ENCODE assay signal across 1 cellular context in the genomic region with DNA sequence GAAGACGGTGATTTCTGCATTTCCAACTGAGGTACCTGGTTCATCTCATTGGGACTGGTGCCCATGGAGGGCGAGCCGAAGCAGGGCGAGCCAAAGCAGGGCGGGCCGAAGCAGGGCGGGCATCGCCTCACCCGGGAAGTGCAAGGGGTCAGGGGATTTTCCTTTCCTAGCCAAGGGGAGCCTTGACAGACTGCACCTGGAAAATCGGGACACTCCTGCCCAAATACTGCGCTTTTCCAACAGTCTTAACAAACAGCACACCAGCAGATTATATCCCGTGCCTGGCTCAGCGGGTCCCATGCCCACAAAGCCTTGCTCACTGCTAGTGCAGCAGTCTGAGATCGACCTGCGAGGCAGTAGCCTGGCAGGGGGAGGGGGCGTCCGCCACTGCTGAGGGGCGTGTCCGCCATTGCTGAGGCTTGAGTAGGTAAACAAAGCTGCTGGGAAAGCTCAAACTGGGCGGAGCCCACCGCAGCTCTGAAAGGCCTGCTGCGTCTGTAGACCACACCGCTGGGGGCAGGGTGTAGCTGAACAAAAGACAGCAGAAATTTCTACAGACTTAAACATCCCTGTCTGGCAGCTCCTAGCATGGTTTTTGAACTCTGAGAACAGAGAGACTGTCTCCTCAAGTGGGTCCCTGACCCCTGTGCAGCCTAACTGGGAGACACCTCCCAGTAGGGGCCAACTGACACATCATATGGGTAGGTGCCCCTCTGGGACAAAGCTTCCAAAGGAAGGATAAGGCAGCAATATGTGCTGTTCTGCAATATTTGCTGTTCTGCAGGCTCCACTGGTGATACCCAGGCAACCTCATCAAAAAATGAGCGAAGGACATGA.
TF ChIP-seq lines count a peak whose summit lies in the region.

No MANE protein-coding gene starts in this region.

TF ChIP-seq in HepG2, 621 proteins besides CTCF, POLR2A, EP300 and RAD21 (continued from another document and continues in another):
- TF ChIP-seq, protein P1, sequence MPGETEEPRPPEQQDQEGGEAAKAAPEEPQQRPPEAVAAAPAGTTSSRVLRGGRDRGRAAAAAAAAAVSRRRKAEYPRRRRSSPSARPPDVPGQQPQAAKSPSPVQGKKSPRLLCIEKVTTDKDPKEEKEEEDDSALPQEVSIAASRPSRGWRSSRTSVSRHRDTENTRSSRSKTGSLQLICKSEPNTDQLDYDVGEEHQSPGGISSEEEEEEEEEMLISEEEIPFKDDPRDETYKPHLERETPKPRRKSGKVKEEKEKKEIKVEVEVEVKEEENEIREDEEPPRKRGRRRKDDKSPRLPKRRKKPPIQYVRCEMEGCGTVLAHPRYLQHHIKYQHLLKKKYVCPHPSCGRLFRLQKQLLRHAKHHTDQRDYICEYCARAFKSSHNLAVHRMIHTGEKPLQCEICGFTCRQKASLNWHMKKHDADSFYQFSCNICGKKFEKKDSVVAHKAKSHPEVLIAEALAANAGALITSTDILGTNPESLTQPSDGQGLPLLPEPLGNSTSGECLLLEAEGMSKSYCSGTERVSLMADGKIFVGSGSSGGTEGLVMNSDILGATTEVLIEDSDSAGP (CRISPR knock-in tag; IDR thresholded peaks at IDR 0.05; ENCODE audit: borderline replicate concordance) = peak; percentile 86
- TF ChIP-seq SMARCC2 (IDR thresholded peaks at IDR 0.05) (no peak), GATAD1 (CRISPR knock-in tag; IDR thresholded peaks at IDR 0.05) (peak; percentile 58), ARID2 (CRISPR knock-in tag; IDR thresholded peaks at IDR 0.05; ENCODE audit: borderline replicate concordance) (no peak), CBX5 (CRISPR knock-in tag; IDR thresholded peaks at IDR 0.05; ENCODE audit: borderline replicate concordance) (peak; percentile 13), ZBTB3 (CRISPR knock-in tag; IDR thresholded peaks at IDR 0.05; ENCODE audit: borderline replicate concordance, low read depth) (no peak), ZNF615 (CRISPR knock-in tag; IDR thresholded peaks at IDR 0.05; ENCODE audit: borderline replicate concordance) (no peak), XBP1 (CRISPR knock-in tag; IDR thresholded peaks at IDR 0.05) (no peak), TARDBP (CRISPR knock-in tag; IDR thresholded peaks at IDR 0.05) (peak; percentile 81), NFIC (IDR thresholded peaks at IDR 0.05; ENCODE audit: low read length) (no peak), ZNF441 (CRISPR knock-in tag; IDR thresholded peaks at IDR 0.05; ENCODE audit: borderline replicate concordance) (0 out of 2 replicates have a peak, but pooled peaks have one; percentile 15), PTBP1 (IDR thresholded peaks at IDR 0.05; ENCODE audit: low read depth, low read length, poor library complexity, severe bottlenecking) (no peak), MXD4 (CRISPR knock-in tag; IDR thresholded peaks at IDR 0.05) (no peak), PHF5A (CRISPR knock-in tag; IDR thresholded peaks at IDR 0.05; ENCODE audit: low read depth, unreplicated experiment) (no peak), HOXA9 (CRISPR knock-in tag; IDR thresholded peaks at IDR 0.05; ENCODE audit: borderline replicate concordance) (no peak), GLI4 (CRISPR knock-in tag; IDR thresholded peaks at IDR 0.05; ENCODE audit: borderline replicate concordance) (no peak), ZFP36L2 (CRISPR knock-in tag; IDR thresholded peaks at IDR 0.05) (no peak), SAP130 (CRISPR knock-in tag; IDR thresholded peaks at IDR 0.05; ENCODE audit: low read depth) (peak; percentile 79), NKX3-1 (CRISPR knock-in tag; IDR thresholded peaks at IDR 0.05) (no peak), HDAC2 (CRISPR knock-in tag; IDR thresholded peaks at IDR 0.05) (peak; percentile 59; the same call in 1 of the 2 replicates)
- TF ChIP-seq, protein P2, sequence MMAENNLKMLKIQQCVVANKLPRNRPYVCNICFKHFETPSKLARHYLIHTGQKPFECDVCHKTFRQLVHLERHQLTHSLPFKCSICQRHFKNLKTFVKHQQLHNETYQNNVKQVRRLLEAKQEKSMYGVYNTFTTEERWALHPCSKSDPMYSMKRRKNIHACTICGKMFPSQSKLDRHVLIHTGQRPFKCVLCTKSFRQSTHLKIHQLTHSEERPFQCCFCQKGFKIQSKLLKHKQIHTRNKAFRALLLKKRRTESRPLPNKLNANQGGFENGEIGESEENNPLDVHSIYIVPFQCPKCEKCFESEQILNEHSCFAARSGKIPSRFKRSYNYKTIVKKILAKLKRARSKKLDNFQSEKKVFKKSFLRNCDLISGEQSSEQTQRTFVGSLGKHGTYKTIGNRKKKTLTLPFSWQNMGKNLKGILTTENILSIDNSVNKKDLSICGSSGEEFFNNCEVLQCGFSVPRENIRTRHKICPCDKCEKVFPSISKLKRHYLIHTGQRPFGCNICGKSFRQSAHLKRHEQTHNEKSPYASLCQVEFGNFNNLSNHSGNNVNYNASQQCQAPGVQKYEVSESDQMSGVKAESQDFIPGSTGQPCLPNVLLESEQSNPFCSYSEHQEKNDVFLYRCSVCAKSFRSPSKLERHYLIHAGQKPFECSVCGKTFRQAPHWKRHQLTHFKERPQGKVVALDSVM (CRISPR knock-in tag; IDR thresholded peaks at IDR 0.05) = 0 out of 2 replicates have a peak, but pooled peaks have one; percentile 34
- TF ChIP-seq, protein P3, sequence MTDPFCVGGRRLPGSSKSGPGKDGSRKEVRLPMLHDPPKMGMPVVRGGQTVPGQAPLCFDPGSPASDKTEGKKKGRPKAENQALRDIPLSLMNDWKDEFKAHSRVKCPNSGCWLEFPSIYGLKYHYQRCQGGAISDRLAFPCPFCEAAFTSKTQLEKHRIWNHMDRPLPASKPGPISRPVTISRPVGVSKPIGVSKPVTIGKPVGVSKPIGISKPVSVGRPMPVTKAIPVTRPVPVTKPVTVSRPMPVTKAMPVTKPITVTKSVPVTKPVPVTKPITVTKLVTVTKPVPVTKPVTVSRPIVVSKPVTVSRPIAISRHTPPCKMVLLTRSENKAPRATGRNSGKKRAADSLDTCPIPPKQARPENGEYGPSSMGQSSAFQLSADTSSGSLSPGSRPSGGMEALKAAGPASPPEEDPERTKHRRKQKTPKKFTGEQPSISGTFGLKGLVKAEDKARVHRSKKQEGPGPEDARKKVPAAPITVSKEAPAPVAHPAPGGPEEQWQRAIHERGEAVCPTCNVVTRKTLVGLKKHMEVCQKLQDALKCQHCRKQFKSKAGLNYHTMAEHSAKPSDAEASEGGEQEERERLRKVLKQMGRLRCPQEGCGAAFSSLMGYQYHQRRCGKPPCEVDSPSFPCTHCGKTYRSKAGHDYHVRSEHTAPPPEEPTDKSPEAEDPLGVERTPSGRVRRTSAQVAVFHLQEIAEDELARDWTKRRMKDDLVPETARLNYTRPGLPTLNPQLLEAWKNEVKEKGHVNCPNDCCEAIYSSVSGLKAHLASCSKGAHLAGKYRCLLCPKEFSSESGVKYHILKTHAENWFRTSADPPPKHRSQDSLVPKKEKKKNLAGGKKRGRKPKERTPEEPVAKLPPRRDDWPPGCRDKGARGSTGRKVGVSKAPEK (CRISPR knock-in tag; IDR thresholded peaks at IDR 0.05; ENCODE audit: borderline replicate concordance) = no peak
- TF ChIP-seq, protein P4, sequence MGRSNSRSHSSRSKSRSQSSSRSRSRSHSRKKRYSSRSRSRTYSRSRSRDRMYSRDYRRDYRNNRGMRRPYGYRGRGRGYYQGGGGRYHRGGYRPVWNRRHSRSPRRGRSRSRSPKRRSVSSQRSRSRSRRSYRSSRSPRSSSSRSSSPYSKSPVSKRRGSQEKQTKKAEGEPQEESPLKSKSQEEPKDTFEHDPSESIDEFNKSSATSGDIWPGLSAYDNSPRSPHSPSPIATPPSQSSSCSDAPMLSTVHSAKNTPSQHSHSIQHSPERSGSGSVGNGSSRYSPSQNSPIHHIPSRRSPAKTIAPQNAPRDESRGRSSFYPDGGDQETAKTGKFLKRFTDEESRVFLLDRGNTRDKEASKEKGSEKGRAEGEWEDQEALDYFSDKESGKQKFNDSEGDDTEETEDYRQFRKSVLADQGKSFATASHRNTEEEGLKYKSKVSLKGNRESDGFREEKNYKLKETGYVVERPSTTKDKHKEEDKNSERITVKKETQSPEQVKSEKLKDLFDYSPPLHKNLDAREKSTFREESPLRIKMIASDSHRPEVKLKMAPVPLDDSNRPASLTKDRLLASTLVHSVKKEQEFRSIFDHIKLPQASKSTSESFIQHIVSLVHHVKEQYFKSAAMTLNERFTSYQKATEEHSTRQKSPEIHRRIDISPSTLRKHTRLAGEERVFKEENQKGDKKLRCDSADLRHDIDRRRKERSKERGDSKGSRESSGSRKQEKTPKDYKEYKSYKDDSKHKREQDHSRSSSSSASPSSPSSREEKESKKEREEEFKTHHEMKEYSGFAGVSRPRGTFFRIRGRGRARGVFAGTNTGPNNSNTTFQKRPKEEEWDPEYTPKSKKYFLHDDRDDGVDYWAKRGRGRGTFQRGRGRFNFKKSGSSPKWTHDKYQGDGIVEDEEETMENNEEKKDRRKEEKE (IDR thresholded peaks at IDR 0.05) = no peak
- TF ChIP-seq, protein P5, sequence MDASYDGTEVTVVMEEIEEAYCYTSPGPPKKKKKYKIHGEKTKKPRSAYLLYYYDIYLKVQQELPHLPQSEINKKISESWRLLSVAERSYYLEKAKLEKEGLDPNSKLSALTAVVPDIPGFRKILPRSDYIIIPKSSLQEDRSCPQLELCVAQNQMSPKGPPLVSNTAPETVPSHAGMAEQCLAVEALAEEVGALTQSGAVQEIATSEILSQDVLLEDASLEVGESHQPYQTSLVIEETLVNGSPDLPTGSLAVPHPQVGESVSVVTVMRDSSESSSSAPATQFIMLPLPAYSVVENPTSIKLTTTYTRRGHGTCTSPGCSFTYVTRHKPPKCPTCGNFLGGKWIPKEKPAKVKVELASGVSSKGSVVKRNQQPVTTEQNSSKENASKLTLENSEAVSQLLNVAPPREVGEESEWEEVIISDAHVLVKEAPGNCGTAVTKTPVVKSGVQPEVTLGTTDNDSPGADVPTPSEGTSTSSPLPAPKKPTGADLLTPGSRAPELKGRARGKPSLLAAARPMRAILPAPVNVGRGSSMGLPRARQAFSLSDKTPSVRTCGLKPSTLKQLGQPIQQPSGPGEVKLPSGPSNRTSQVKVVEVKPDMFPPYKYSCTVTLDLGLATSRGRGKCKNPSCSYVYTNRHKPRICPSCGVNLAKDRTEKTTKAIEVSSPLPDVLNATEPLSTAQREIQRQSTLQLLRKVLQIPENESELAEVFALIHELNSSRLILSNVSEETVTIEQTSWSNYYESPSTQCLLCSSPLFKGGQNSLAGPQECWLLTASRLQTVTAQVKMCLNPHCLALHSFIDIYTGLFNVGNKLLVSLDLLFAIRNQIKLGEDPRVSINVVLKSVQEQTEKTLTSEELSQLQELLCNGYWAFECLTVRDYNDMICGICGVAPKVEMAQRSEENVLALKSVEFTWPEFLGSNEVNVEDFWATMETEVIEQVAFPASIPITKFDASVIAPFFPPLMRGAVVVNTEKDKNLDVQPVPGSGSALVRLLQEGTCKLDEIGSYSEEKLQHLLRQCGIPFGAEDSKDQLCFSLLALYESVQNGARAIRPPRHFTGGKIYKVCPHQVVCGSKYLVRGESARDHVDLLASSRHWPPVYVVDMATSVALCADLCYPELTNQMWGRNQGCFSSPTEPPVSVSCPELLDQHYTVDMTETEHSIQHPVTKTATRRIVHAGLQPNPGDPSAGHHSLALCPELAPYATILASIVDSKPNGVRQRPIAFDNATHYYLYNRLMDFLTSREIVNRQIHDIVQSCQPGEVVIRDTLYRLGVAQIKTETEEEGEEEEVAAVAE (CRISPR knock-in tag; IDR thresholded peaks at IDR 0.05; ENCODE audit: borderline replicate concordance) = no peak
- TF ChIP-seq, protein P6, sequence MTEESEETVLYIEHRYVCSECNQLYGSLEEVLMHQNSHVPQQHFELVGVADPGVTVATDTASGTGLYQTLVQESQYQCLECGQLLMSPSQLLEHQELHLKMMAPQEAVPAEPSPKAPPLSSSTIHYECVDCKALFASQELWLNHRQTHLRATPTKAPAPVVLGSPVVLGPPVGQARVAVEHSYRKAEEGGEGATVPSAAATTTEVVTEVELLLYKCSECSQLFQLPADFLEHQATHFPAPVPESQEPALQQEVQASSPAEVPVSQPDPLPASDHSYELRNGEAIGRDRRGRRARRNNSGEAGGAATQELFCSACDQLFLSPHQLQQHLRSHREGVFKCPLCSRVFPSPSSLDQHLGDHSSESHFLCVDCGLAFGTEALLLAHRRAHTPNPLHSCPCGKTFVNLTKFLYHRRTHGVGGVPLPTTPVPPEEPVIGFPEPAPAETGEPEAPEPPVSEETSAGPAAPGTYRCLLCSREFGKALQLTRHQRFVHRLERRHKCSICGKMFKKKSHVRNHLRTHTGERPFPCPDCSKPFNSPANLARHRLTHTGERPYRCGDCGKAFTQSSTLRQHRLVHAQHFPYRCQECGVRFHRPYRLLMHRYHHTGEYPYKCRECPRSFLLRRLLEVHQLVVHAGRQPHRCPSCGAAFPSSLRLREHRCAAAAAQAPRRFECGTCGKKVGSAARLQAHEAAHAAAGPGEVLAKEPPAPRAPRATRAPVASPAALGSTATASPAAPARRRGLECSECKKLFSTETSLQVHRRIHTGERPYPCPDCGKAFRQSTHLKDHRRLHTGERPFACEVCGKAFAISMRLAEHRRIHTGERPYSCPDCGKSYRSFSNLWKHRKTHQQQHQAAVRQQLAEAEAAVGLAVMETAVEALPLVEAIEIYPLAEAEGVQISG (CRISPR knock-in tag; IDR thresholded peaks at IDR 0.05) = peak; percentile 48; the same call in 1 of the 2 replicates
- TF ChIP-seq, protein P7, sequence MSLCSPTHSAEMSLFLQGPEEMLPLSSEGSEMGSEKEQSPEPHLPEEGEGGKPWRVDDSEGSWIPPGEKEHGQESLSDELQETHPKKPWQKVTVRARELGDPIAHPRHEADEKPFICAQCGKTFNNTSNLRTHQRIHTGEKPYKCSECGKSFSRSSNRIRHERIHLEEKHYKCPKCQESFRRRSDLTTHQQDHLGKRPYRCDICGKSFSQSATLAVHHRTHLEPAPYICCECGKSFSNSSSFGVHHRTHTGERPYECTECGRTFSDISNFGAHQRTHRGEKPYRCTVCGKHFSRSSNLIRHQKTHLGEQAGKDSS (CRISPR knock-in tag; IDR thresholded peaks at IDR 0.05; ENCODE audit: borderline replicate concordance, low read depth) = peak; percentile 45; the same call in 1 of the 2 replicates
- TF ChIP-seq, protein P8, sequence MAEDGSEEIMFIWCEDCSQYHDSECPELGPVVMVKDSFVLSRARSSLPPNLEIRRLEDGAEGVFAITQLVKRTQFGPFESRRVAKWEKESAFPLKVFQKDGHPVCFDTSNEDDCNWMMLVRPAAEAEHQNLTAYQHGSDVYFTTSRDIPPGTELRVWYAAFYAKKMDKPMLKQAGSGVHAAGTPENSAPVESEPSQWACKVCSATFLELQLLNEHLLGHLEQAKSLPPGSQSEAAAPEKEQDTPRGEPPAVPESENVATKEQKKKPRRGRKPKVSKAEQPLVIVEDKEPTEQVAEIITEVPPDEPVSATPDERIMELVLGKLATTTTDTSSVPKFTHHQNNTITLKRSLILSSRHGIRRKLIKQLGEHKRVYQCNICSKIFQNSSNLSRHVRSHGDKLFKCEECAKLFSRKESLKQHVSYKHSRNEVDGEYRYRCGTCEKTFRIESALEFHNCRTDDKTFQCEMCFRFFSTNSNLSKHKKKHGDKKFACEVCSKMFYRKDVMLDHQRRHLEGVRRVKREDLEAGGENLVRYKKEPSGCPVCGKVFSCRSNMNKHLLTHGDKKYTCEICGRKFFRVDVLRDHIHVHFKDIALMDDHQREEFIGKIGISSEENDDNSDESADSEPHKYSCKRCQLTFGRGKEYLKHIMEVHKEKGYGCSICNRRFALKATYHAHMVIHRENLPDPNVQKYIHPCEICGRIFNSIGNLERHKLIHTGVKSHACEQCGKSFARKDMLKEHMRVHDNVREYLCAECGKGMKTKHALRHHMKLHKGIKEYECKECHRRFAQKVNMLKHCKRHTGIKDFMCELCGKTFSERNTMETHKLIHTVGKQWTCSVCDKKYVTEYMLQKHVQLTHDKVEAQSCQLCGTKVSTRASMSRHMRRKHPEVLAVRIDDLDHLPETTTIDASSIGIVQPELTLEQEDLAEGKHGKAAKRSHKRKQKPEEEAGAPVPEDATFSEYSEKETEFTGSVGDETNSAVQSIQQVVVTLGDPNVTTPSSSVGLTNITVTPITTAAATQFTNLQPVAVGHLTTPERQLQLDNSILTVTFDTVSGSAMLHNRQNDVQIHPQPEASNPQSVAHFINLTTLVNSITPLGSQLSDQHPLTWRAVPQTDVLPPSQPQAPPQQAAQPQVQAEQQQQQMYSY (CRISPR knock-in tag; IDR thresholded peaks at IDR 0.05) = no peak
